In genomic region chr6:134169881-134170486, GRCh38 we compare ENCODE assay signal across 8 cellular contexts.
DNase-seq lines count a peak whose midpoint lies in the region; ATAC-seq and TF ChIP-seq lines count a peak whose summit lies in the region.

No MANE protein-coding gene starts in this region.

- H3K4me1 Mint-ChIP-seq in GM23338 = peaks cover 12% of the 10 kb centered on the region; the same call in 1 of the 3 replicates
- H3K4me1 Mint-ChIP-seq in activated T-helper 2 cell treated with anti-CD3 and anti-CD28 coated beads, Interferon-gamma antibody, Interleukin-2, Interleukin-4, amounts not matched to agents 10 μg/mL and 5 μg/mL and 100 μg/mL, durations not matched to agents 14 hours and 24 hours and 36 hours (ENCODE audit: low read depth) = peaks cover 34% of the 10 kb centered on the region

- peaks cover 34% of the 10 kb centered on the region for H3K36me3 ChIP-seq in GM23338 (ENCODE audit: insufficient read depth)
- H3K36me3 ChIP-seq in skeletal muscle satellite cell (ENCODE audit: insufficient read depth, low read length) = peaks cover 72% of the 10 kb centered on the region

- H3K4me2 ChIP-seq in GM23338 (no peak overlapping the region), skeletal muscle satellite cell (ENCODE audit: low read length) (peak overlapping the region; percentile 84)

- intact Hi-C loops in activated T-helper 2 cell treated with anti-CD3 and anti-CD28 coated beads, Interferon-gamma antibody, Interleukin-2, Interleukin-4, amounts not matched to agents 10 μg/mL and 5 μg/mL and 100 μg/mL, durations not matched to agents 14 hours and 24 hours and 36 hours (cut with micrococcal nuclease) = loop anchor here (10.0 kb wide), 1 partner anchor 1015 kb away; the partner anchor contains the start of gene MYB
- intact Hi-C loops in right cardiac atrium (cut with DNase I) = loop anchor here (5.0 to 10.0 kb wide), 8 partner anchors 345 to 715 kb away; no protein-coding TSS in a partner anchor

- H3K4me3 Mint-ChIP-seq in GM23338 = no peak overlapping the region
- peak overlapping the region; percentile 14 for H3K4me3 Mint-ChIP-seq in activated T-helper 2 cell treated with anti-CD3 and anti-CD28 coated beads, Interferon-gamma antibody, Interleukin-2, Interleukin-4, amounts not matched to agents 10 μg/mL and 5 μg/mL and 100 μg/mL, durations not matched to agents 14 hours and 24 hours and 36 hours (ENCODE audit: low read depth)

- H3K9me3 Mint-ChIP-seq in GM23338 = no peaks in the 10 kb centered on the region; the same call in 2 of the 3 replicates
- no peaks in the 10 kb centered on the region for H3K9me3 Mint-ChIP-seq in activated T-helper 2 cell treated with anti-CD3 and anti-CD28 coated beads, Interferon-gamma antibody, Interleukin-2, Interleukin-4, amounts not matched to agents 10 μg/mL and 5 μg/mL and 100 μg/mL, durations not matched to agents 14 hours and 24 hours and 36 hours

- peaks cover 13% of the 10 kb centered on the region; the same call in 1 of the 2 replicates for H3K79me2 ChIP-seq in GM23338 (replicated peaks; ENCODE audit: insufficient read depth)

- no peaks in the 10 kb centered on the region for H3K9me2 ChIP-seq in GM23338 (ENCODE audit: insufficient read depth)

- peaks cover 66% of the 10 kb centered on the region for H3K36me3 Mint-ChIP-seq in GM23338 (ENCODE audit: low read depth)
- peaks cover 64% of the 10 kb centered on the region for H3K36me3 Mint-ChIP-seq in activated T-helper 2 cell treated with anti-CD3 and anti-CD28 coated beads, Interferon-gamma antibody, Interleukin-2, Interleukin-4, amounts not matched to agents 10 μg/mL and 5 μg/mL and 100 μg/mL, durations not matched to agents 14 hours and 24 hours and 36 hours (ENCODE audit: low read depth)

- TF ChIP-seq CTCF in GM23338 (conservative IDR thresholded peaks at IDR 0.05; ENCODE audit: low read depth in 2 of 2) = no peak

- H3K27me3 Mint-ChIP-seq in GM23338 (ENCODE audit: insufficient read depth, low read depth, poor library complexity) = peaks cover 2% of the 10 kb centered on the region
- peaks cover under 1% of the 10 kb centered on the region for H3K27me3 Mint-ChIP-seq in activated T-helper 2 cell treated with anti-CD3 and anti-CD28 coated beads, Interferon-gamma antibody, Interleukin-2, Interleukin-4, amounts not matched to agents 10 μg/mL and 5 μg/mL and 100 μg/mL, durations not matched to agents 14 hours and 24 hours and 36 hours (ENCODE audit: low read depth)

- no peaks in the 10 kb centered on the region for H3K9me3 ChIP-seq in right cardiac atrium (ENCODE audit: control insufficient read depth, low read length)
- no peaks in the 10 kb centered on the region for H3K9me3 ChIP-seq in skeletal muscle satellite cell (replicated peaks; ENCODE audit: low read length)

- H3K27me3 ChIP-seq in GM23338 (ENCODE audit: insufficient read depth) (no peaks in the 10 kb centered on the region), right cardiac atrium (ENCODE audit: control insufficient read depth, insufficient read depth) (no peaks in the 10 kb centered on the region), skeletal muscle satellite cell (ENCODE audit: control insufficient read depth, insufficient read depth, low read length) (no peaks in the 10 kb centered on the region)

- 0 out of 2 replicates have a peak overlapping the region, but pooled peaks have one; percentile 67 for H3K27ac ChIP-seq in GM23338 (ENCODE audit: low read depth)
- H3K27ac ChIP-seq in right cardiac atrium (ENCODE audit: low read length) = peak overlapping the region; percentile 20

- H2AFZ ChIP-seq in GM23338 = no peak overlapping the region

- no peak for DNase-seq in GM23338 (ENCODE audit: low spot score)
- DNase-seq in activated T-helper 2 cell treated with anti-CD3 and anti-CD28 coated beads, Interferon-gamma antibody, Interleukin-2, Interleukin-4, amounts not matched to agents 10 μg/mL and 5 μg/mL and 100 μg/mL, durations not matched to agents 14 hours and 24 hours and 36 hours (ENCODE audit: low spot score) = no peak
- peak in 1 of 3 donors; percentile 64 for DNase-seq in right cardiac atrium
- DNase-seq in DMS 273 treated with DMSO at 0.1 percent for 48 hours (lab: John Stamatoyannopoulos, UW) = no peak
- DNase-seq in NCI-H187 (lab: John Stamatoyannopoulos, UW) = no peak
- DNase-seq in HPDE6-E6E7 (ENCODE audit: extremely low spot score) = no peak

- H3K4me1 ChIP-seq in GM23338 (ENCODE audit: insufficient read depth) (peaks cover 11% of the 10 kb centered on the region), right cardiac atrium (ENCODE audit: control insufficient read depth, insufficient read depth, low read length) (no peaks in the 10 kb centered on the region), skeletal muscle satellite cell (ENCODE audit: control insufficient read depth, insufficient read depth, low read length) (peaks cover 30% of the 10 kb centered on the region)

- no peak overlapping the region for H3K4me3 ChIP-seq in GM23338
- peak overlapping the region; percentile 86 for H3K4me3 ChIP-seq in right cardiac atrium (ENCODE audit: low read length)
- peak overlapping the region; percentile 80 for H3K4me3 ChIP-seq in skeletal muscle satellite cell (ENCODE audit: low read length)

- H3K27ac Mint-ChIP-seq in GM23338 = no peak overlapping the region
- no peak overlapping the region for H3K27ac Mint-ChIP-seq in activated T-helper 2 cell treated with anti-CD3 and anti-CD28 coated beads, Interferon-gamma antibody, Interleukin-2, Interleukin-4, amounts not matched to agents 10 μg/mL and 5 μg/mL and 100 μg/mL, durations not matched to agents 14 hours and 24 hours and 36 hours

- no peaks in the 10 kb centered on the region for H3F3A ChIP-seq in GM23338 (replicated peaks; ENCODE audit: low read depth)

- 44% methylated on average over 23 of the region's 23 CpGs for WGBS in right cardiac atrium

- H4K20me1 ChIP-seq in GM23338 (replicated peaks; ENCODE audit: insufficient read depth) = no peaks in the 10 kb centered on the region; the same call in 1 of the 2 replicates

- peak overlapping the region; percentile 97 for H3K9ac ChIP-seq in skeletal muscle satellite cell (ENCODE audit: low read depth, low read length)

- ATAC-seq in GM23338 (no peak), right cardiac atrium (no peak), GM19452 (IDR thresholded peaks at IDR 0.05; ENCODE audit: unreplicated experiment) (no peak)

TF ChIP-seq in GM23338, 12 proteins besides CTCF, POLR2A, EP300 and RAD21 (continues in another document):
- TF ChIP-seq REST (IDR thresholded peaks at IDR 0.05; ENCODE audit: unreplicated experiment) = no peak
- TF ChIP-seq STAT1 (IDR thresholded peaks at IDR 0.05; ENCODE audit: unreplicated experiment) = no peak
- no peak for TF ChIP-seq ETS1 (IDR thresholded peaks at IDR 0.05)
- TF ChIP-seq EZH2phosphoT487 (IDR thresholded peaks at IDR 0.05; ENCODE audit: unreplicated experiment) = no peak
